Comparison of ENCODE assay signal across 8 cellular contexts in genomic region chr7:7640221-7641128, GRCh38. TPM values are rescaled to one million over a fixed set of nuclear protein-coding genes. Genes with fewer than 3 reads are reported as not detected.
DNase-seq lines count a peak whose midpoint lies in the region; TF ChIP-seq lines count a peak whose summit lies in the region.

Gene UMAD1 (plus strand): TSS chr7:7640752. CDS start chr7:7673372, 32,620 bp downstream.

- DNase-seq in CMK (ENCODE audit: low read depth) (peak; percentile 87), GM20000 (ENCODE audit: low spot score) (peak; percentile 88), HT-29 (ENCODE audit: low spot score) (peak; percentile 99), NOMO-1 (lab: John Stamatoyannopoulos, UW; ENCODE audit: unreplicated experiment in 2 of 2) (peak; percentile 99), lung microvascular endothelial cell (ENCODE audit: low read depth in 2 of 2) (peak; percentile 98 to 99)
- peak; percentile 96 for DNase-seq in effector CD8-positive, alpha-beta T cell (lab: John Stamatoyannopoulos, UW)
- DNase-seq in stimulated activated CD4-positive, alpha-beta T cell treated with anti-CD3 and anti-CD28 coated beads, TNF-alpha, amount 100 ng/mL, for 48 hours (ENCODE audit: low read depth in 3 of 3), result peak; percentile 94 to 98 (median 94)

- no peak for TF ChIP-seq CTCF in GM20000 (IDR thresholded peaks at IDR 0.05; ENCODE audit: extremely low read depth, missing control alignments)

- POLR2A ChIA-PET in activated CD8-positive, alpha-beta memory T cell treated with anti-CD3 and anti-CD28 coated beads for 36 hours (lab: Charles Lee), result interaction anchor here (0.6 to 1.7 kb wide), 8 partner anchors 31 to 485 kb away, joined by 3 to 7 read pairs (median 6); partner anchors contain the start of gene GLCCI1

- CTCF ChIA-PET in activated CD8-positive, alpha-beta memory T cell treated with anti-CD3 and anti-CD28 coated beads for 36 hours (lab: Charles Lee), result interaction anchor here (1.0 to 2.2 kb wide), 6 partner anchors 11 to 494 kb away, joined by 3 to 8 read pairs (median 3); partner anchors contain the start of gene RPA3

RNA-seq across cellular contexts. Expression of gene UMAD1, which starts in this region (rescaled TPM):
- 2.0 and 6.2 TPM in 2 replicates for total RNA-seq in HT-29 (2014; rRNA removed; shearing (Covaris generic))
- 10 to 100 TPM; 12.8 to 14.2 TPM for total RNA-seq in activated CD8-positive, alpha-beta memory T cell treated with anti-CD3 and anti-CD28 coated beads for 36 hours
- total RNA-seq in lung microvascular endothelial cell, result 3.7 and 4.0 TPM in 2 replicates

Comparison
In these comparisons a context has a peak if more than half of its experiments do, and no peak if none do; other contexts are left out.
1. Peak in every context shown above with its lines: DNase-seq.